19 cellular contexts compared by ENCODE assay signal in the genomic region with DNA sequence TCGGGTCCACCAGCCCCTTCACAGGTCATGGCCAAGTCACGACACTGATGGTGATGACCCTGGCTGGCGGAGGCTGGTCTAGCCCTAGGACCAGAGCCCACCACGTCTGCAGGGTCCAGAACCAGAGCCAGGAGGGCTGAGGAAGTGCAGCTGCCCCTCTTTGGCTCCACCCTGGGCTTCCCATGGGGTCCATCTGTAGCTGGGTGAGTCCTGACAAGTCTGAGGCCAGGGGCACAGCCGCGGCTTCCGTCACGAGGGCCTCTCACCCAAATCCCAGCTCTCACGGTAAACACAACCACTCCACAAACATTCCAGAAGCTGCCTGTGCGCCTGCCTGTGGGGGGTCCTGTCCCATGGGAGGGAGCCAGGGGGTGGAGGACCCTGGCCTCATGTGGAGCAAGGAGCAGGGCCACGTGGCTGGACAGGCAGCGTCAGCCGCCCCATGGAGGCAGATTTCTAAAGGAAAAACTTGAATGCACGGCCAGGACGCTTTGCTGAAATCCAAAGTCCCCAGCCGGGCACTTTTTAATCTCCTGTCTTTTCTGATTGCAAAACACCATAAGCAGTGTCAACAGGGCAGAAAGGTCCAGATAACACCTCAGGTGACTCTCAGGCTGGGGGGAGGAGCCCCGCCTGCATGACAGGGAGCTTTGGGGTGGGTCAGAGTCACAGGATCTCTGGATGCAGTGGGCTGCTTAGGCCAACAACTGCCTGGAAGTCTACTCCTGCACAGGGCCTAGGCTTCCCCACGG. TPM values are rescaled to one million over a fixed set of nuclear protein-coding genes. Genes with fewer than 3 reads are reported as not detected.
DNase-seq lines count a peak whose midpoint lies in the region; ATAC-seq and TF ChIP-seq lines count a peak whose summit lies in the region.
"Had no signal": no experiment of that assay in that cellular context is flagged by ENCODE, and none has a peak within 500 bp of the region (broad histone marks: within the 10 kb centered on the region; RNA-seq: fewer than 3 reads in every experiment).

No MANE protein-coding gene starts in this region.

- H3K36me3 ChIP-seq in HUES48 (ENCODE audit: control insufficient read depth, insufficient read depth, low read length) = no peaks in the 10 kb centered on the region
- H3K36me3 ChIP-seq in duodenal mucosa (ENCODE audit: control insufficient read depth in 1 of 2, insufficient read depth in 2 of 2, low read length in 2 of 2) = peaks cover 0 to 12% of the 10 kb centered on the region in 2 donors
- no peaks in the 10 kb centered on the region for H3K36me3 ChIP-seq in mucosa of descending colon (ENCODE audit: low read depth)
- H3K36me3 ChIP-seq: ascending aorta, gastrocnemius medialis had no signal

- no peak for TF ChIP-seq CTCF in mucosa of descending colon (IDR thresholded peaks at IDR 0.05)

- H3K9ac ChIP-seq in HUES48 (ENCODE audit: low read depth, low read length) = no peak overlapping the region
- H3K9ac ChIP-seq in duodenal mucosa (ENCODE audit: low read depth in 1 of 2, low read length in 2 of 2) = peak overlapping the region in 1 of 2 donors; percentile 63

- H3K4me3 ChIP-seq in HUES48 (ENCODE audit: low read depth, low read length) (no peak overlapping the region), duodenal mucosa (ENCODE audit: low read depth in 1 of 2, low read length in 2 of 2) (no peak overlapping the region), mucosa of descending colon (no peak overlapping the region)
- H3K4me3 ChIP-seq: ascending aorta, gastrocnemius medialis had no signal

- H3K9me3 ChIP-seq in HUES48 (ENCODE audit: control insufficient read depth, insufficient read depth, low read length) (no peaks in the 10 kb centered on the region), duodenal mucosa (ENCODE audit: control insufficient read depth in 1 of 2, low read length in 2 of 2) (no peaks in the 10 kb centered on the region), mucosa of descending colon (no peaks in the 10 kb centered on the region)
- H3K9me3 ChIP-seq: ascending aorta, gastrocnemius medialis had no signal

- peak overlapping the region; percentile 22 for H3K27ac ChIP-seq in HUES48 (ENCODE audit: low read depth, low read length)
- H3K27ac ChIP-seq in duodenal mucosa (ENCODE audit: low read depth, low read length) = peak overlapping the region; percentile 68
- H3K27ac ChIP-seq in temporal lobe (ENCODE audit: low read depth, low read length) = peak overlapping the region; percentile 40
- H3K27ac ChIP-seq: ascending aorta, gastrocnemius medialis had no signal

- peaks cover 4% of the 10 kb centered on the region for H3K4me1 ChIP-seq in HUES48 (ENCODE audit: control insufficient read depth, insufficient read depth, low read length)
- peaks cover 33 to 46% of the 10 kb centered on the region in 2 donors for H3K4me1 ChIP-seq in duodenal mucosa (ENCODE audit: control insufficient read depth in 1 of 2, insufficient read depth in 2 of 2, low read length in 2 of 2)
- no peaks in the 10 kb centered on the region for H3K4me1 ChIP-seq in mucosa of descending colon (ENCODE audit: low read depth)
- H3K4me1 ChIP-seq: ascending aorta had no signal

- DNase-seq in mucosa of descending colon (peak in 2 of 3 donors; percentile 52 to 55), UCSD-AML1 (lab: John Stamatoyannopoulos, UW; ENCODE audit: unreplicated experiment) (no peak), SKM-1 (lab: John Stamatoyannopoulos, UW; ENCODE audit: unreplicated experiment) (no peak), kidney glomerular epithelial cell (lab: John Stamatoyannopoulos, UW) (no peak)
- DNase-seq: activated CD4-positive, alpha-beta T cell treated with anti-CD3 and anti-CD28 coated beads for 4 hours; activated CD8-positive, alpha-beta memory T cell treated with anti-CD3 and anti-CD28 coated beads, Interleukin-2, amount 50 U/mL, for 48 hours; activated naive CD4-positive, alpha-beta T cell; AML-193; GDM1; GOT3; KBM-7; natural killer cell; NCI-H526; stimulated activated CD4-positive, alpha-beta T cell treated with anti-CD3 and anti-CD28 coated beads, Interleukin-1b, Interleukin-23, amount 100 ng/mL, for 48 hours had no signal

- peak; percentile 42 for ATAC-seq in mucosa of descending colon
- ATAC-seq: gastrocnemius medialis, natural killer cell had no signal

- intact Hi-C loops in mucosa of descending colon (cut with DNase I, micrococcal nuclease) = loop anchor here in 1 of 2 donors (5.0 kb wide), 1 partner anchor 161 kb away; no protein-coding TSS in a partner anchor

- H3K27me3 ChIP-seq in HUES48 (ENCODE audit: control insufficient read depth, insufficient read depth, low read length) (no peaks in the 10 kb centered on the region), duodenal mucosa (ENCODE audit: control insufficient read depth in 1 of 2, insufficient read depth in 2 of 2, low read length in 2 of 2) (no peaks in the 10 kb centered on the region)
- H3K27me3 ChIP-seq: ascending aorta, gastrocnemius medialis had no signal

RNA-seq across cellular contexts. Expression of a gene that starts 29.9 kb away (rescaled TPM):
- total RNA-seq in mucosa of descending colon (10 to 100 TPM; 47.8 to 68.5 (median 58.2) TPM), temporal lobe (26.6 TPM)

Comparison
In these comparisons a context has a peak if more than half of its experiments do, and no peak if none do; other contexts are left out.
1. DNase-seq: peak in mucosa of descending colon (2 of 3); none in UCSD-AML1 (single experiment), SKM-1 (single experiment) and kidney glomerular epithelial cell (single experiment).
2. Peak in every context shown above with its lines, with median percentiles within 50 percentile points of each other: H3K27ac ChIP-seq.